Comparison of ENCODE assay signal across 14 cellular contexts in the genomic region with DNA sequence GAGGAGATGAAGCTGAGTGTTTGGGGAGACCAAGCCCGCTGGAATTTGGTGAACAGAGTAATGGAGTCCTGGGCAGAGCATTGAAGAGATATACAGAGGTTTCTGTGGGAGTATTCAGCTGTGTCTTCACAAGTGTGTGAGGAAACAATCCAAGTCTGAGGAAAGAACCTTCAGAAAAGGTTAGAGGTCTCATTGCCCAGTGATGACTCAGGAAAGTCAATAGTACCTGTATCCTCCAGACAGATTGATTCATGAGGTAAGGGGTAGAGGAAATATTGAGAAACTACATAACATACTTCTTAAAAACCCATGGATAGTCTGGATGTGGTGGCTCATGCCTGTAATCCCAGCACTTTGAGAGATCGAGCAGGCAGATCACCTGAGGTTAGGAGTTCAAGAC.
"Had no signal": no experiment of that assay in that cellular context is flagged by ENCODE, and none has a peak within 500 bp of the region (broad histone marks: within the 10 kb centered on the region; RNA-seq: fewer than 3 reads in every experiment).

No MANE protein-coding gene starts in this region.

- H3K4me3 ChIP-seq: ascending aorta, left lung had no signal

- H3K27ac ChIP-seq: ascending aorta, left lung had no signal

- H3K36me3 ChIP-seq: ascending aorta, left lung had no signal

- H3K9me3 ChIP-seq: ascending aorta, left lung had no signal

- DNase-seq: activated CD4-positive, alpha-beta T cell treated with anti-CD3 and anti-CD28 coated beads for 36 hours; activated CD4-positive, alpha-beta T cell treated with anti-CD3 and anti-CD28 coated beads, Interleukin-2, amount 50 U/mL, for 48 hours; activated gamma-delta T cell; cerebellar nuclear complex; cortex of kidney; foreskin fibroblast; hippocampal formation; left lung; stimulated activated CD4-positive, alpha-beta T cell treated with anti-CD3 and anti-CD28 coated beads, Interleukin-12 subunit alpha, Interleukin-12 subunit beta, amount 100 ng/mL, for 4 hours; stimulated activated CD4-positive, alpha-beta T cell treated with anti-CD3 and anti-CD28 coated beads, Interleukin-1b, Interleukin-23, amount 100 ng/mL, for 48 hours; stimulated activated CD8-positive, alpha-beta memory T cell treated with anti-CD3 and anti-CD28 coated beads, Interleukin-4, amount 100 ng/mL, for 48 hours; stimulated activated naive CD4-positive, alpha-beta T cell had no signal

- H3K27me3 ChIP-seq: ascending aorta, left lung had no signal

- H3K4me1 ChIP-seq: ascending aorta, left lung had no signal

- ATAC-seq: activated CD4-positive, alpha-beta T cell treated with anti-CD3 and anti-CD28 coated beads for 36 hours; left lung; WTC11 had no signal
